In the genomic region with DNA sequence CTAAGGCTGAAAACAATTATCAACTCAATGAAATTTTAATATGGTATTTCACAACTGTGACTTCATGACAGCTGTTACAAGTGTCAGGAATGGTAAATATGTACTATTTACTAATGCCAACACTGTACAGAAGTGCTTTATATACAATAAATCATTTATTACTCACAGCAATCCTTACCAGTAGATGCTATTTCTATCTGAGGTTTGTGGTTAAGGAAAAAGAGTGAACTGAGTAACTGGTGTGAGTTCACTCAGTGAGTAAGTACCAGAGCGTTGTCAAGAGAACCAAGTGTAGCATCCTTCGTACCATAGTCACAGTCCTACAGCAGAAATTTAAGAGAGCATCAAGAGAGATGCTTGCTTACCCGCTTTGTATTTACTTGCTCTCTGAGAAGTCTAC, we compare ENCODE assay signal across 20 cellular contexts. TPM values are rescaled to one million over a fixed set of nuclear protein-coding genes. Genes with fewer than 3 reads are reported as not detected.
DNase-seq lines count a peak whose midpoint lies in the region; ATAC-seq and TF ChIP-seq lines count a peak whose summit lies in the region.
"Had no signal": no experiment of that assay in that cellular context is flagged by ENCODE, and none has a peak within 500 bp of the region (broad histone marks: within the 10 kb centered on the region; RNA-seq: fewer than 3 reads in every experiment).

No MANE protein-coding gene starts in this region.

- no peak overlapping the region for H2BK20ac ChIP-seq in IMR-90 (ENCODE audit: low read depth, low read length)

- H3K4me3 ChIP-seq in IMR-90 (ENCODE audit: insufficient read depth, low read depth, low read length) (no peak overlapping the region), astrocyte of the spinal cord (ENCODE audit: low read depth, low read length) (no peak overlapping the region), skeletal muscle cell (ENCODE audit: low read depth, low read length) (no peak overlapping the region)
- H3K4me3 ChIP-seq: A549, heart left ventricle, PC-9, psoas muscle, stomach had no signal

- H4K91ac ChIP-seq in IMR-90 (ENCODE audit: insufficient read depth, low read depth, low read length), result no peak overlapping the region

- CTCF ChIA-PET in activated CD8-positive, alpha-beta memory T cell treated with anti-CD3 and anti-CD28 coated beads, Interleukin-2, amount 10 ng/mL, durations not matched to agents 7 days and 5 days (lab: Charles Lee), result interaction anchor here (1.5 kb wide), 1 partner anchor 8 kb away, joined by 5 read pairs; no protein-coding TSS in a partner anchor
- CTCF ChIA-PET in IMR-90 (lab: Yijun Ruan, JAX), result interaction anchor here (0.6 kb wide), 1 partner anchor 527 kb away, joined by 3 read pairs; no protein-coding TSS in a partner anchor

- no peaks in the 10 kb centered on the region for H3K27me3 ChIP-seq in IMR-90 (ENCODE audit: control insufficient read depth, insufficient read depth, low read length)
- H3K27me3 ChIP-seq: heart left ventricle, stomach had no signal

- BruUV-seq in IMR-90 (replicated peaks; lab: Mats Ljungman, UMichigan), result no TSS peak

- H2AK5ac ChIP-seq in IMR-90 (ENCODE audit: low read depth, low read length), result no peak overlapping the region

- H4K5ac ChIP-seq in IMR-90 (ENCODE audit: low read depth, low read length), result no peak overlapping the region

- no peak overlapping the region for H3K4me3 Mint-ChIP-seq in activated CD8-positive, alpha-beta memory T cell treated with anti-CD3 and anti-CD28 coated beads, Interleukin-2, amount 10 ng/mL, durations not matched to agents 7 days and 5 days
- H3K4me3 Mint-ChIP-seq: neural crest cell had no signal

- H3K4me2 ChIP-seq in IMR-90 (ENCODE audit: low read depth, low read length), result no peak overlapping the region
- H3K4me2 ChIP-seq: A549, PC-9 had no signal

- DNase-seq in activated CD8-positive, alpha-beta memory T cell treated with anti-CD3 and anti-CD28 coated beads, Interleukin-2, amount 10 ng/mL, durations not matched to agents 7 days and 5 days, result no peak
- DNase-seq in activated CD8-positive, alpha-beta memory T cell treated with anti-CD3 and anti-CD28 coated beads for 24 hours, result no peak
- peak; percentile 49 for DNase-seq in IMR-90
- peak; percentile 38 for DNase-seq in astrocyte of the spinal cord (ENCODE audit: low read depth, low spot score)
- peak; percentile 22 for DNase-seq in skeletal muscle cell (ENCODE audit: low read depth)
- DNase-seq in erythroblast (lab: John Stamatoyannopoulos, UW), result no peak
- no peak for DNase-seq in DMS153 (lab: John Stamatoyannopoulos, UW)
- DNase-seq: activated CD4-positive, alpha-beta T cell treated with anti-CD3 and anti-CD28 coated beads, Interleukin-2, amount 50 U/mL, for 1 hour; aorta; cortex of kidney; heart left ventricle; NCI-H1048; NCI-H69; PC-9; psoas muscle; stimulated activated CD4-positive, alpha-beta T cell treated with anti-CD3 and anti-CD28 coated beads, Interleukin-12 subunit alpha, Interleukin-12 subunit beta, amount 100 ng/mL, for 4 hours; stomach had no signal

- no peak overlapping the region for H2AK9ac ChIP-seq in IMR-90 (replicated peaks; ENCODE audit: low read depth, low read length, poor library complexity)

- no peaks in the 10 kb centered on the region for H4K20me1 ChIP-seq in IMR-90 (ENCODE audit: insufficient read depth, low read length)

- H3K4me1 ChIP-seq in IMR-90 (ENCODE audit: control insufficient read depth, insufficient read depth, low read length), result no peaks in the 10 kb centered on the region
- H3K4me1 ChIP-seq: A549, heart left ventricle, psoas muscle, stomach had no signal

- no peaks in the 10 kb centered on the region for H3K9me3 Mint-ChIP-seq in activated CD8-positive, alpha-beta memory T cell treated with anti-CD3 and anti-CD28 coated beads, Interleukin-2, amount 10 ng/mL, durations not matched to agents 7 days and 5 days (ENCODE audit: low read depth)
- H3K9me3 Mint-ChIP-seq: neural crest cell had no signal

- no peak overlapping the region for H3K27ac Mint-ChIP-seq in activated CD8-positive, alpha-beta memory T cell treated with anti-CD3 and anti-CD28 coated beads, Interleukin-2, amount 10 ng/mL, durations not matched to agents 7 days and 5 days

- peak overlapping the region; percentile 49; the same call in 1 of the 2 replicates for H3K23ac ChIP-seq in IMR-90 (ENCODE audit: low read depth, low read length)

- peak; percentile 68 for ATAC-seq in activated CD8-positive, alpha-beta memory T cell treated with anti-CD3 and anti-CD28 coated beads, Interleukin-2, amount 10 ng/mL, durations not matched to agents 7 days and 5 days
- ATAC-seq in IMR-90 (ENCODE audit: low read depth) (peak; percentile 11; the same call in 1 of the 2 replicates), GM18502 (IDR thresholded peaks at IDR 0.05; ENCODE audit: poor library complexity, unreplicated experiment) (no peak)
- ATAC-seq: A549, heart left ventricle, psoas muscle had no signal

- H3K36me3 ChIP-seq in IMR-90 (ENCODE audit: control insufficient read depth, insufficient read depth, low read length), result no peaks in the 10 kb centered on the region
- H3K36me3 ChIP-seq: stomach had no signal

- H3K56ac ChIP-seq in IMR-90 (ENCODE audit: extremely low read depth, insufficient read depth, low read length), result no peak overlapping the region

- in situ Hi-C loops in IMR-90 (cut with MboI; ENCODE audit: low sequenced_read_pairs), result no loop called here
- in situ Hi-C loops in astrocyte of the spinal cord (cut with HindIII; ENCODE audit: low sequenced_read_pairs), result no loop called here

- no peak overlapping the region for H2BK120ac ChIP-seq in IMR-90 (ENCODE audit: low read depth, low read length)

- H3K9me1 ChIP-seq in IMR-90 (ENCODE audit: insufficient read depth, low read length), result no peaks in the 10 kb centered on the region

- no peaks in the 10 kb centered on the region for H3K4me1 Mint-ChIP-seq in activated CD8-positive, alpha-beta memory T cell treated with anti-CD3 and anti-CD28 coated beads, Interleukin-2, amount 10 ng/mL, durations not matched to agents 7 days and 5 days
- H3K4me1 Mint-ChIP-seq: neural crest cell had no signal

- no peak overlapping the region for H3K27ac ChIP-seq in IMR-90 (ENCODE audit: insufficient read depth, low read length)
- H3K27ac ChIP-seq: A549, heart left ventricle, PC-9, psoas muscle, stomach had no signal

- dilution Hi-C loops in IMR-90 (cut with HindIII; ENCODE audit: low sequenced_read_pairs, unreplicated experiment), result no loop called here

- WGBS in IMR-90 (ENCODE audit: extremely low coverage in 2 of 2, insufficient read length in 1 of 2), 2 experiments, result no CpG with 5 or more reads among the region's 3 CpGs

- H2BK5ac ChIP-seq in IMR-90 (ENCODE audit: low read depth, low read length, poor library complexity, severe bottlenecking), result no peak overlapping the region

- H3K9me3 ChIP-seq in IMR-90 (ENCODE audit: control insufficient read depth, insufficient read depth, low read length), result no peaks in the 10 kb centered on the region
- H3K9me3 ChIP-seq: A549, heart left ventricle, psoas muscle, stomach had no signal

- intact Hi-C loops in IMR-90 (cut with micrococcal nuclease), result no loop called here

- H3K4ac ChIP-seq in IMR-90 (ENCODE audit: low read depth, low read length), result no peak overlapping the region

- no peak overlapping the region for H3K18ac ChIP-seq in IMR-90 (ENCODE audit: low read depth, low read length)

- H2AFZ ChIP-seq in IMR-90 (replicated peaks; ENCODE audit: low read length, poor library complexity), result no peak overlapping the region
- H2AFZ ChIP-seq: PC-9 had no signal

- H3K14ac ChIP-seq in IMR-90 (replicated peaks; ENCODE audit: low read depth, low read length), result 0 out of 2 replicates have a peak overlapping the region, but pooled peaks have one; percentile 51

- H3K79me1 ChIP-seq in IMR-90 (ENCODE audit: low read depth in 1 of 2, low read length in 2 of 2), result no peaks in the 10 kb centered on the region

- H3K36me3 Mint-ChIP-seq in activated CD8-positive, alpha-beta memory T cell treated with anti-CD3 and anti-CD28 coated beads, Interleukin-2, amount 10 ng/mL, durations not matched to agents 7 days and 5 days, result peaks cover 1% of the 10 kb centered on the region

- TF ChIP-seq POLR2A in IMR-90 (IDR thresholded peaks at IDR 0.05; ENCODE audit: low read depth, low read length), result no peak
- TF ChIP-seq POLR2A in erythroblast (IDR thresholded peaks at IDR 0.05; ENCODE audit: low read length), result no peak

- POLR2A ChIA-PET in IMR-90 (lab: Charles Lee; ENCODE audit: unreplicated experiment), result no interaction called here

- TF ChIP-seq CTCF in IMR-90 (conservative IDR thresholded peaks at IDR 0.05; ENCODE audit: low read depth, low read length), result no peak
- no peak for TF ChIP-seq CTCF in astrocyte of the spinal cord (IDR thresholded peaks at IDR 0.05; ENCODE audit: low read depth, low read length)

- no peak overlapping the region for H3K9ac ChIP-seq in IMR-90 (ENCODE audit: low read depth, low read length)

- H3K27me3 Mint-ChIP-seq in activated CD8-positive, alpha-beta memory T cell treated with anti-CD3 and anti-CD28 coated beads, Interleukin-2, amount 10 ng/mL, durations not matched to agents 7 days and 5 days, result no peaks in the 10 kb centered on the region

- no peak overlapping the region for H4K8ac ChIP-seq in IMR-90 (ENCODE audit: low read depth in 2 of 2, low read length in 2 of 2)

- H2BK15ac ChIP-seq in IMR-90 (ENCODE audit: low read depth, low read length), result no peak overlapping the region

- TF ChIP-seq RAD21 in IMR-90 (IDR thresholded peaks at IDR 0.05; ENCODE audit: low read length), result no peak

TF ChIP-seq in IMR-90, 13 proteins besides CTCF, POLR2A, EP300 and RAD21 (continues in another document):
- TF ChIP-seq RCOR1 (IDR thresholded peaks at IDR 0.05; ENCODE audit: insufficient replicate concordance, low read length), result no peak
- TF ChIP-seq ELK1 (IDR thresholded peaks at IDR 0.05; ENCODE audit: borderline replicate concordance, low read depth, low read length), result no peak
- no peak for TF ChIP-seq MAFK (IDR thresholded peaks at IDR 0.05; ENCODE audit: low read depth, low read length)
- 0 out of 2 replicates have a peak, but pooled peaks have one; percentile 23 for TF ChIP-seq CEBPB (IDR thresholded peaks at IDR 0.05; ENCODE audit: low read depth, low read length)
- TF ChIP-seq MXI1 (IDR thresholded peaks at IDR 0.05; ENCODE audit: borderline replicate concordance, low read depth, low read length), result no peak

RNA-seq across cellular contexts. Expression of gene MTHFD2L, which starts 23.3 kb away (rescaled TPM):
- 1 to 10 TPM; 6.5 to 6.8 TPM for total RNA-seq in activated CD8-positive, alpha-beta memory T cell treated with anti-CD3 and anti-CD28 coated beads, Interleukin-2, amount 10 ng/mL, durations not matched to agents 7 days and 5 days
- total RNA-seq in IMR-90 (2012; rRNA removed), result 4.3 and 9.2 TPM in 2 replicates
- polyA plus RNA-seq in IMR-90 (2012; rRNA removed), result 1.5 and 2.8 TPM in 2 replicates
- 0.56 and 0.87 TPM in 2 replicates for polyA plus RNA-seq in IMR-90 (2012; cell fraction: cytosol; rRNA removed)
- 0.81 and 4.3 TPM in 2 replicates for polyA plus RNA-seq in IMR-90 (2012; cell fraction: nucleus; rRNA removed; ENCODE audit: low replicate concordance)

Comparison
In these comparisons a context has a peak if more than half of its experiments do, and no peak if none do; other contexts are left out.
1. DNase-seq: peak in IMR-90 (single experiment), astrocyte of the spinal cord (single experiment) and skeletal muscle cell (single experiment); none in activated CD8-positive, alpha-beta memory T cell treated with anti-CD3 and anti-CD28 coated beads, Interleukin-2, amount 10 ng/mL, durations not matched to agents 7 days and 5 days (single experiment), activated CD8-positive, alpha-beta memory T cell treated with anti-CD3 and anti-CD28 coated beads for 24 hours (single experiment), erythroblast (0 of 2) and DMS153 (single experiment).